ENCODE assay signal across 22 cellular contexts in the genomic region with DNA sequence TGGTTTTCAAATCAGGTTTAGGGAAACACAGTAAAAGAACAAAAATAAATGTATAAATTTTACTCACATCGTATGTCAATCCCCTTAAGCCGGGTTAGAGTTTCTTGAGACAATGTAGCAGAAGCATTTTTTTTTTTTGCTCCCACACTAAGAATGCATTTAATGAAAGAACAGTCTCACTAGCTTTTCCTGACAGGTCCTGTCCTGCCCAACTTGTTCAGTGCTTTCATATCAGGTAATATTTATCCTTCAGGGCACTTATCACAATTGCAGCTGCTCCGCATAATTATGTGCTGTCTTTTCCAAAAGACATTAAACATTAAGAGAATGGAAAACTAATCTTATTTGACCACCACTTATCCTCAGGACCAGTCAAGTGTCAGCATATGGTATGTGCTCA.
"Had no signal": no experiment of that assay in that cellular context is flagged by ENCODE, and none has a peak within 500 bp of the region (broad histone marks: within the 10 kb centered on the region; RNA-seq: fewer than 3 reads in every experiment).

No MANE protein-coding gene starts in this region.

- ATAC-seq: activated CD8-positive, alpha-beta T cell treated with anti-CD3 and anti-CD28 coated beads for 36 hours; activated naive CD8-positive, alpha-beta T cell treated with anti-CD3 and anti-CD28 coated beads, Interleukin-2, amount 50 U/mL, for 24 hours; activated T-cell treated with anti-CD3 and anti-CD28 coated beads, Interleukin-2, amount 50 U/mL, for 4 hours; activated T-helper 17 cell treated with anti-CD3 and anti-CD28 coated beads, Interleukin-2, amount 50 U/mL, for 72 hours; gastrocnemius medialis; left cardiac atrium; left ventricle myocardium superior; right lobe of liver had no signal

- H3K4me1 ChIP-seq: gastrocnemius medialis, right lobe of liver, transverse colon had no signal

- DNase-seq: activated B cell treated with CpG ODN at 0.5 μM for 24 hours; activated CD4-positive, alpha-beta T cell treated with anti-CD3 and anti-CD28 coated beads, Interleukin-2, amount 50 U/mL, for 1 hour; activated CD8-positive, alpha-beta T cell treated with anti-CD3 and anti-CD28 coated beads for 36 hours; activated gamma-delta T cell treated with Interleukin-2 at 50 U/mL for 16 hours; activated naive CD8-positive, alpha-beta T cell treated with anti-CD3 and anti-CD28 coated beads, Interleukin-2, amount 50 U/mL, for 24 hours; activated T-cell treated with anti-CD3 and anti-CD28 coated beads, Interleukin-2, amount 50 U/mL, for 4 hours; amygdala; dermis blood vessel endothelial cell; effector CD4-positive, alpha-beta T cell; esophagus squamous epithelium; gastrocnemius medialis; glutamatergic neuron; left cardiac atrium; left ventricle myocardium superior; naive B cell; ovary; right lobe of liver; stimulated activated CD4-positive, alpha-beta T cell treated with anti-CD3 and anti-CD28 coated beads, Interleukin-2, amount 100 ng/mL, for 48 hours; stimulated activated naive CD4-positive, alpha-beta T cell treated with Interleukin-2 at 50 U/mL for 16 hours; transverse colon had no signal

- H3K27ac ChIP-seq: epithelial cell of prostate, esophagus squamous epithelium, gastrocnemius medialis, ovary, right lobe of liver, transverse colon had no signal

- H3K27me3 ChIP-seq: esophagus squamous epithelium, gastrocnemius medialis, ovary, right lobe of liver, transverse colon had no signal
